Comparison of ENCODE assay signal across 14 cellular contexts in genomic region chr4:36209941-36210663, GRCh38. TPM values are rescaled to one million over a fixed set of nuclear protein-coding genes. Genes with fewer than 3 reads are reported as not detected.
A peak's percentile ranks its signal among the peaks of the same experiment; 100 is the strongest.
DNase-seq lines count a peak whose midpoint lies in the region; ATAC-seq and TF ChIP-seq lines count a peak whose summit lies in the region.
"Had no signal": no experiment of that assay in that cellular context is flagged by ENCODE, and none has a peak within 500 bp of the region (broad histone marks: within the 10 kb centered on the region; RNA-seq: fewer than 3 reads in every experiment).

No MANE protein-coding gene starts in this region.

- H3K9me3 Mint-ChIP-seq in activated naive CD4-positive, alpha-beta T cell treated with anti-CD3 and anti-CD28 coated beads, Interleukin-2, amount 50 U/mL, for 72 hours = no peaks in the 10 kb centered on the region
- no peaks in the 10 kb centered on the region for H3K9me3 Mint-ChIP-seq in activated naive CD4-positive, alpha-beta T cell treated with anti-CD3 and anti-CD28 coated beads for 36 hours
- no peaks in the 10 kb centered on the region for H3K9me3 Mint-ChIP-seq in activated naive CD8-positive, alpha-beta T cell (ENCODE audit: low read depth)
- no peaks in the 10 kb centered on the region for H3K9me3 Mint-ChIP-seq in nephron progenitor cell
- H3K9me3 Mint-ChIP-seq: IgD-negative memory B cell, mesothelial cell of epicardium had no signal

- no peak for DNase-seq in activated naive CD4-positive, alpha-beta T cell treated with anti-CD3 and anti-CD28 coated beads, Interleukin-2, amount 50 U/mL, for 72 hours (ENCODE audit: low spot score in 2 of 2)
- DNase-seq in activated naive CD4-positive, alpha-beta T cell treated with anti-CD3 and anti-CD28 coated beads for 36 hours = no peak
- DNase-seq in superior temporal gyrus (ENCODE audit: extremely low spot score) = peak; percentile 92
- no peak for DNase-seq in effector CD8-positive, alpha-beta T cell (lab: John Stamatoyannopoulos, UW)
- DNase-seq in nephron progenitor cell = no peak
- DNase-seq: activated CD4-positive, alpha-beta T cell treated with anti-CD3 and anti-CD28 coated beads, Interleukin-2, amount 50 U/mL, for 48 hours; GF-D8; NCI-H187; psoas muscle had no signal

- H3K27me3 Mint-ChIP-seq in activated naive CD4-positive, alpha-beta T cell treated with anti-CD3 and anti-CD28 coated beads for 36 hours (ENCODE audit: low read depth) = no peaks in the 10 kb centered on the region
- no peaks in the 10 kb centered on the region for H3K27me3 Mint-ChIP-seq in activated naive CD8-positive, alpha-beta T cell
- H3K27me3 Mint-ChIP-seq in nephron progenitor cell (ENCODE audit: low read depth, poor library complexity) = no peaks in the 10 kb centered on the region
- H3K27me3 Mint-ChIP-seq: IgD-negative memory B cell had no signal

- H3K27ac Mint-ChIP-seq in activated naive CD4-positive, alpha-beta T cell treated with anti-CD3 and anti-CD28 coated beads, Interleukin-2, amount 50 U/mL, for 72 hours = peak overlapping the region in 1 of 2 donors; percentile 90
- H3K27ac Mint-ChIP-seq in activated naive CD4-positive, alpha-beta T cell treated with anti-CD3 and anti-CD28 coated beads for 36 hours = no peak overlapping the region
- H3K27ac Mint-ChIP-seq in activated naive CD8-positive, alpha-beta T cell = peak overlapping the region; percentile 24
- H3K27ac Mint-ChIP-seq in nephron progenitor cell = no peak overlapping the region
- H3K27ac Mint-ChIP-seq: mesothelial cell of epicardium had no signal

- CTCF ChIA-PET in activated naive CD4-positive, alpha-beta T cell treated with anti-CD3 and anti-CD28 coated beads for 36 hours (lab: Charles Lee) = interaction anchor here (1.2 kb wide), 1 partner anchor 34 kb away, joined by 3 read pairs; no protein-coding TSS in a partner anchor

- intact Hi-C loops in activated naive CD4-positive, alpha-beta T cell treated with anti-CD3 and anti-CD28 coated beads for 36 hours (cut with micrococcal nuclease) = loop anchor here (1.0 kb wide), 3 partner anchors 32 to 184 kb away; no protein-coding TSS in a partner anchor

- H3K4me1 Mint-ChIP-seq in activated naive CD4-positive, alpha-beta T cell treated with anti-CD3 and anti-CD28 coated beads for 36 hours (ENCODE audit: low read depth) = peaks cover 34% of the 10 kb centered on the region
- peaks cover 56% of the 10 kb centered on the region for H3K4me1 Mint-ChIP-seq in activated naive CD8-positive, alpha-beta T cell (ENCODE audit: low read depth)
- H3K4me1 Mint-ChIP-seq in nephron progenitor cell = peaks cover 4% of the 10 kb centered on the region

- peak; percentile 59 to 89 for ATAC-seq in activated naive CD4-positive, alpha-beta T cell treated with anti-CD3 and anti-CD28 coated beads, Interleukin-2, amount 50 U/mL, for 72 hours
- peak; percentile 74 for ATAC-seq in HG02884 (IDR thresholded peaks at IDR 0.05; ENCODE audit: unreplicated experiment)
- ATAC-seq in HG03354 (IDR thresholded peaks at IDR 0.05; ENCODE audit: poor library complexity, severe bottlenecking, unreplicated experiment) = no peak
- ATAC-seq: psoas muscle had no signal

- H3K36me3 Mint-ChIP-seq in activated naive CD4-positive, alpha-beta T cell treated with anti-CD3 and anti-CD28 coated beads, Interleukin-2, amount 50 U/mL, for 72 hours = peaks cover 0 to 42% of the 10 kb centered on the region in 2 donors
- peaks cover 27% of the 10 kb centered on the region for H3K36me3 Mint-ChIP-seq in activated naive CD4-positive, alpha-beta T cell treated with anti-CD3 and anti-CD28 coated beads for 36 hours (ENCODE audit: low read depth)
- H3K36me3 Mint-ChIP-seq in activated naive CD8-positive, alpha-beta T cell = peaks cover 30% of the 10 kb centered on the region
- H3K36me3 Mint-ChIP-seq in nephron progenitor cell (ENCODE audit: low read depth) = no peaks in the 10 kb centered on the region

- H3K4me3 Mint-ChIP-seq in activated naive CD4-positive, alpha-beta T cell treated with anti-CD3 and anti-CD28 coated beads for 36 hours = no peak overlapping the region
- H3K4me3 Mint-ChIP-seq in activated naive CD8-positive, alpha-beta T cell = peak overlapping the region; percentile 42
- H3K4me3 Mint-ChIP-seq in nephron progenitor cell = no peak overlapping the region
- H3K4me3 Mint-ChIP-seq: IgD-negative memory B cell, mesothelial cell of epicardium had no signal

- no peak for TF ChIP-seq CTCF in nephron progenitor cell (IDR thresholded peaks at IDR 0.05)

RNA-seq across cellular contexts. Expression of gene ARAP2, which starts 34.2 kb away (rescaled TPM):
- total RNA-seq in activated naive CD4-positive, alpha-beta T cell treated with anti-CD3 and anti-CD28 coated beads, Interleukin-2, amount 50 U/mL, for 72 hours = 10 to 100 TPM; 24.5 to 90.8 TPM
- total RNA-seq in activated naive CD4-positive, alpha-beta T cell treated with anti-CD3 and anti-CD28 coated beads for 36 hours = 10 to 100 TPM; 29.6 to 38.2 TPM
